In the genomic region with DNA sequence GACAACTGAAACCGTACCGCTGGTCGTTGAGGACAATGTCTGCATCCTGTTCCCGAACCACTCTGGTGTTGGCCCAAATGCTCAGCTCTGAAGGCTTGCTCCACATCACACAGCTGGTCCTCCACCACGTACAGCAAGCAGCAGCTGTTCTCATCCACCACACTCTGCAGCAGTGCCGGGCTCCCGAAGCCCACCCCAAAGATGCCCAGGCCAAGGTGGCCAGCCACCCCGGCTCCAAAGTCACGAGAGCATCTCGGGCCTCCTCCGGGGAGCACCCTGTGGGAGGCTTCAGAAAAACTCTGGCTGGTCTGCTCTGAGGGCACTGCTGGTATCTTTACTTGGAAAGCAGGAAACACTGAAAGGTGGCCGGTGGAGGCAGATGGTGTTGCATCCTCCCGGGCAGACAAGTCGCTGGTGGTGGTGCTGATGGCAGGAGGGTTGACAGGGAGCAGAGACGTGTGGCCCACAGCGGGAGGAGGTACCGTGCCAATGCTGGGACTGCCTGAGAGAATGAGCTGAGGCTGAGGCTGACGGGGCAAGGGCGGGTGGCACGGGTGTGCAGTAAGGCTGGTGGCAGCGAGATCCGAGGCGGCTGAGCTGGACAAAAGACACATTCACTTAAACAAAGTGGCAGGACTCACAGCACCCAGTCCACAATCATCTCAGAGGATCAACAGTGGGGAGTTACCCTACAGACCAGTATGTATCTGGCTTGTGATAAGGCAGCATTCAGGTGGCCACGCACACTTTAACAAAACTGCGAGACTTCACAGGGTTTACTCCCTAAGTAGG, we compare ENCODE assay signal across 13 cellular contexts. TPM values are rescaled to one million over a fixed set of nuclear protein-coding genes. Genes with fewer than 3 reads are reported as not detected.
A peak's percentile ranks its signal among the peaks of the same experiment; 100 is the strongest.
DNase-seq lines count a peak whose midpoint lies in the region; ATAC-seq, FAIRE-seq and TF ChIP-seq lines count a peak whose summit lies in the region.
"Had no signal": no experiment of that assay in that cellular context is flagged by ENCODE, and none has a peak within 500 bp of the region (broad histone marks: within the 10 kb centered on the region; RNA-seq: fewer than 3 reads in every experiment).

No MANE protein-coding gene starts in this region.

- DNase-seq in CD4-positive, alpha-beta T cell, result no peak
- DNase-seq in PC-3, result no peak
- no peak for DNase-seq in H1 (ENCODE audit: low read depth in 1 of 2, low spot score in 2 of 2)
- DNase-seq in natural killer cell treated with Interleukin-12 subunit alpha and Interleukin-12 subunit beta and Interleukin-15 and Interleukin-18, amount 100 ng/mL, for 72 hours (ENCODE audit: low spot score), result no peak
- DNase-seq in DMS153 (lab: John Stamatoyannopoulos, UW), result no peak
- no peak for DNase-seq in ecto neural progenitor cell (ENCODE audit: low spot score)
- DNase-seq: effector CD8-positive, alpha-beta T cell; MV-4-11; T1000 had no signal

- no peak overlapping the region; the same call in 1 of the 2 replicates for H4K8ac ChIP-seq in H1 (ENCODE audit: extremely low read depth, insufficient read depth, low read length)

- POLR2A ChIA-PET in CD4-positive, alpha-beta T cell (lab: Charles Lee), result no interaction called here
- POLR2A ChIA-PET in PC-3 (lab: Charles Lee; ENCODE audit: unreplicated experiment), result no interaction called here
- POLR2A ChIA-PET in H1 (lab: Charles Lee; ENCODE audit: partially characterized antibody), result interaction anchor here (0.8 to 2.6 kb wide), 8 partner anchors 10 to 1516 kb away, joined by 3 to 12 read pairs (median 4); no protein-coding TSS in a partner anchor

- H3K4me1 ChIP-seq in PC-3 (ENCODE audit: insufficient read depth, low read length), result peaks cover 31% of the 10 kb centered on the region
- H3K4me1 ChIP-seq in H1 (replicated peaks in 1 of 4; ENCODE audit: control insufficient read depth in 3 of 4, insufficient read depth in 4 of 4, low read length in 3 of 4), result peaks cover 0 to 16% (median 13%) of the 10 kb centered on the region in 4 experiments; a peak in 6 of 7 replicates

- H3K27ac ChIP-seq in CD4-positive, alpha-beta T cell (ENCODE audit: low read depth, low read length), result no peak overlapping the region
- no peak overlapping the region for H3K27ac ChIP-seq in PC-3 (ENCODE audit: low read length)
- H3K27ac ChIP-seq in H1 (ENCODE audit: low read depth, low read length), result no peak overlapping the region

- H2AK5ac ChIP-seq in H1 (ENCODE audit: low read depth, low read length), result peak overlapping the region; percentile 3; the same call in 1 of the 2 replicates

- no peak overlapping the region for H4K5ac ChIP-seq in H1 (ENCODE audit: insufficient read length, low read depth, low read length)

- no peaks in the 10 kb centered on the region for H3K9me3 ChIP-seq in CD4-positive, alpha-beta T cell (ENCODE audit: control insufficient read depth, low read length)
- H3K9me3 ChIP-seq in PC-3 (ENCODE audit: low read length) (no peaks in the 10 kb centered on the region), H1 (ENCODE audit: insufficient read depth in 2 of 2, low read depth in 1 of 2, low read length in 1 of 2) (no peaks in the 10 kb centered on the region)

- peak overlapping the region; percentile 65 for H3K27ac Mint-ChIP-seq in CD4-positive, alpha-beta T cell
- H3K27ac Mint-ChIP-seq in natural killer cell treated with Interleukin-12 subunit alpha and Interleukin-12 subunit beta and Interleukin-15 and Interleukin-18, amount 100 ng/mL, for 72 hours, result peak overlapping the region; percentile 23 to 24

- no peaks in the 10 kb centered on the region for H3K27me3 ChIP-seq in CD4-positive, alpha-beta T cell (ENCODE audit: control insufficient read depth, insufficient read depth, low read length)
- H3K27me3 ChIP-seq in PC-3 (ENCODE audit: low read length), result peaks cover 11% of the 10 kb centered on the region
- no peaks in the 10 kb centered on the region; a peak in 3 of 7 replicates for H3K27me3 ChIP-seq in H1 (replicated peaks in 1 of 4; ENCODE audit: control insufficient read depth in 3 of 4, extremely low read depth in 1 of 4, insufficient read depth in 3 of 4, low read length in 3 of 4)

- H3K4ac ChIP-seq in H1 (replicated peaks; ENCODE audit: insufficient read length, low read depth, low read length), result no peak overlapping the region

- H3K14ac ChIP-seq in H1 (ENCODE audit: insufficient read length), result no peak overlapping the region

- 0 out of 2 replicates have a peak overlapping the region, but pooled peaks have one; percentile 61 for H2BK20ac ChIP-seq in H1 (ENCODE audit: low read length)

- no peak overlapping the region for H3K56ac ChIP-seq in H1 (replicated peaks; ENCODE audit: insufficient read length, low read depth, low read length)

- peak overlapping the region; percentile 97 for H2BK15ac ChIP-seq in H1 (ENCODE audit: low read length)

- H3K4me2 ChIP-seq in PC-3 (ENCODE audit: low read length) (peak overlapping the region; percentile 96), H1 (ENCODE audit: insufficient read depth in 1 of 2, low read depth in 2 of 2, low read length in 2 of 2) (peak overlapping the region; percentile 75 to 97)

- no peak for FAIRE-seq in H1 (lab: Jason Lieb, UNC)

- no peaks in the 10 kb centered on the region for H3K27me3 Mint-ChIP-seq in CD4-positive, alpha-beta T cell
- peaks cover 0 to under 1% of the 10 kb centered on the region in 2 donors for H3K27me3 Mint-ChIP-seq in natural killer cell treated with Interleukin-12 subunit alpha and Interleukin-12 subunit beta and Interleukin-15 and Interleukin-18, amount 100 ng/mL, for 72 hours

- H4K20me1 ChIP-seq in PC-3 (ENCODE audit: low read length) (peaks cover 22% of the 10 kb centered on the region; the same call in 1 of the 2 replicates), H1 (replicated peaks in 1 of 2; ENCODE audit: control insufficient read depth in 1 of 2, insufficient read depth in 2 of 2, low read length in 2 of 2) (peaks cover 8 to 37% of the 10 kb centered on the region in 2 experiments)

- no peaks in the 10 kb centered on the region for H3K9me2 ChIP-seq in PC-3 (replicated peaks; ENCODE audit: low read length)

- TF ChIP-seq EP300 in H1 (IDR thresholded peaks at IDR 0.05; ENCODE audit: borderline replicate concordance in 1 of 2, low read depth in 2 of 2, low read length in 2 of 2), result no peak

- peaks cover 41% of the 10 kb centered on the region for H3K79me2 ChIP-seq in PC-3 (ENCODE audit: low read length)
- H3K79me2 ChIP-seq in H1 (ENCODE audit: control insufficient read depth in 1 of 2, insufficient read depth in 2 of 2, low read length in 2 of 2), result peaks cover 0 to 31% of the 10 kb centered on the region in 2 experiments; a peak in 3 of 4 replicates

- H3K18ac ChIP-seq in H1 (ENCODE audit: extremely low read depth, low read length), result no peak overlapping the region; the same call in 1 of the 2 replicates

- H3K36me3 ChIP-seq in PC-3 (ENCODE audit: low read depth, low read length) (peaks cover 14% of the 10 kb centered on the region; the same call in 1 of the 2 replicates), H1 (ENCODE audit: control insufficient read depth in 2 of 4, insufficient read depth in 4 of 4, low read length in 3 of 4) (peaks cover 5 to 31% (median 19%) of the 10 kb centered on the region in 4 experiments)

- peaks cover 34% of the 10 kb centered on the region for H3K4me1 Mint-ChIP-seq in CD4-positive, alpha-beta T cell (ENCODE audit: low read depth)
- peaks cover 21% of the 10 kb centered on the region in 2 donors for H3K4me1 Mint-ChIP-seq in natural killer cell treated with Interleukin-12 subunit alpha and Interleukin-12 subunit beta and Interleukin-15 and Interleukin-18, amount 100 ng/mL, for 72 hours (ENCODE audit: low read depth in 2 of 2)

- no peak overlapping the region for H2BK120ac ChIP-seq in H1 (replicated peaks; ENCODE audit: low read depth, low read length)

- peaks cover 14% of the 10 kb centered on the region for H3K23me2 ChIP-seq in H1 (ENCODE audit: low read depth, low read length)

- ATAC-seq in CD4-positive, alpha-beta T cell (ENCODE audit: poor library complexity), result no peak
- peak; percentile 11 for ATAC-seq in PC-3
- ATAC-seq in natural killer cell treated with Interleukin-12 subunit alpha and Interleukin-12 subunit beta and Interleukin-15 and Interleukin-18, amount 100 ng/mL, for 72 hours, result no peak
- no peak for ATAC-seq in esophagus mucosa
- ATAC-seq in GM21360 (IDR thresholded peaks at IDR 0.05; ENCODE audit: unreplicated experiment), result no peak
- ATAC-seq: HCT116 had no signal

- no peaks in the 10 kb centered on the region for H3F3A ChIP-seq in PC-3 (ENCODE audit: low read length, unreplicated experiment)

- CTCF ChIA-PET in CD4-positive, alpha-beta T cell (lab: Charles Lee), result no interaction called here
- CTCF ChIA-PET in PC-3 (lab: Charles Lee) (no interaction called here), H1 (lab: Charles Lee; ENCODE audit: partially characterized antibody) (interaction anchor here (0.7 to 1.7 kb wide), 4 partner anchors 18 to 255 kb away, joined by 3 to 5 read pairs (median 4); no protein-coding TSS in a partner anchor)

- peak overlapping the region; percentile 87 for H3K4me3 ChIP-seq in PC-3 (ENCODE audit: low read length)
- H3K4me3 ChIP-seq in H1 (ENCODE audit: extremely low read depth in 1 of 4, insufficient read depth in 2 of 4, low read depth in 3 of 4, low read length in 4 of 4), result peak overlapping the region; percentile 75 to 87 (median 82)

- H2BK5ac ChIP-seq in H1 (ENCODE audit: low read depth, low read length), result peak overlapping the region; percentile 24

- intact Hi-C loops in CD4-positive, alpha-beta T cell (cut with DNase I, micrococcal nuclease), result loop anchor here in 1 of 2 experiments (2.0 kb wide), 2 partner anchors 27 to 97 kb away; a partner anchor contains a TSS
- intact Hi-C loops in PC-3 (cut with micrococcal nuclease), result loop anchor here (2.0 kb wide), 1 partner anchor 51 kb away; a partner anchor contains a TSS

- peak overlapping the region; percentile 4 for H4K91ac ChIP-seq in H1 (replicated peaks; ENCODE audit: insufficient read length, low read length)

- H3K4me3 Mint-ChIP-seq in CD4-positive, alpha-beta T cell, result peak overlapping the region; percentile 79
- peak overlapping the region; percentile 80 for H3K4me3 Mint-ChIP-seq in natural killer cell treated with Interleukin-12 subunit alpha and Interleukin-12 subunit beta and Interleukin-15 and Interleukin-18, amount 100 ng/mL, for 72 hours

- no peak overlapping the region for H3K23ac ChIP-seq in H1 (ENCODE audit: insufficient read length)

- peak overlapping the region; percentile 62; the same call in 1 of the 2 replicates for H2BK12ac ChIP-seq in H1 (ENCODE audit: low read depth, low read length)

- peaks cover 27% of the 10 kb centered on the region for H3K36me3 Mint-ChIP-seq in CD4-positive, alpha-beta T cell (ENCODE audit: low read depth)
- H3K36me3 Mint-ChIP-seq in natural killer cell treated with Interleukin-12 subunit alpha and Interleukin-12 subunit beta and Interleukin-15 and Interleukin-18, amount 100 ng/mL, for 72 hours, result no peaks in the 10 kb centered on the region

- 85% methylated on average over 24 of the region's 25 CpGs; no CpG with 5 or more reads in 1 of the 2 experiments for WGBS in H1 (ENCODE audit: extremely low coverage in 1 of 2, insufficient coverage in 1 of 2, insufficient read length in 1 of 2, insufficient replicate concordance in 2 of 2, low coverage in 1 of 2, low lambda C conversion rate in 2 of 2, missing lambda C conversion rate in 1 of 2), 2 experiments

- H2AFZ ChIP-seq in PC-3 (ENCODE audit: low read length) (peak overlapping the region; percentile 76), H1 (ENCODE audit: low read length) (no peak overlapping the region)

- no peak for TF ChIP-seq CTCF in CD4-positive, alpha-beta T cell (IDR thresholded peaks at IDR 0.05)
- TF ChIP-seq CTCF in PC-3 (conservative IDR thresholded peaks at IDR 0.05; ENCODE audit: low read depth, low read length), result no peak
- no peak for TF ChIP-seq CTCF in H1 (IDR thresholded peaks at IDR 0.05; ENCODE audit: control extremely low read depth in 1 of 3, insufficient read depth in 1 of 3, low read depth in 1 of 3, low read length in 3 of 3)

- no peaks in the 10 kb centered on the region for H3K9me3 Mint-ChIP-seq in CD4-positive, alpha-beta T cell
- H3K9me3 Mint-ChIP-seq in natural killer cell treated with Interleukin-12 subunit alpha and Interleukin-12 subunit beta and Interleukin-15 and Interleukin-18, amount 100 ng/mL, for 72 hours, result no peaks in the 10 kb centered on the region

- no peak for TF ChIP-seq RAD21 in H1 (IDR thresholded peaks at IDR 0.05 in 1 of 2, conservative IDR thresholded peaks at IDR 0.05 in 1 of 2; ENCODE audit: low read depth in 2 of 2, low read length in 2 of 2)

- H3K79me1 ChIP-seq in H1 (ENCODE audit: low read depth, low read length), result peaks cover 23% of the 10 kb centered on the region

- TSS peak; percentile 36 for BruUV-seq in PC-3 (replicated peaks; lab: Mats Ljungman, UMichigan)

- H3K9ac ChIP-seq in PC-3 (ENCODE audit: low read length) (no peak overlapping the region; the same call in 1 of the 2 replicates), H1 (replicated peaks in 1 of 4; ENCODE audit: extremely low read depth in 1 of 4, low read depth in 3 of 4, low read length in 3 of 4) (peak overlapping the region in 2 of 4 experiments; percentile 44 to 61; a peak in 4 of 7 replicates)

- TF ChIP-seq POLR2A in H1 (IDR thresholded peaks at IDR 0.05; ENCODE audit: control extremely low read depth in 1 of 2, low read depth in 2 of 2, low read length in 2 of 2), result no peak

RNA-seq across cellular contexts. Expression of a gene that starts 6.5 kb away (rescaled TPM):
- not detected for total RNA-seq in CD4-positive, alpha-beta T cell
- total RNA-seq in PC-3 (2014; rRNA removed), result not detected in 2 replicates
- total RNA-seq in H1 (2021; fragmentation: NEBNext Ultra II Directional; extraction: Animal tissue kit (Norgen Biotek cat#: 25700)), result not detected in 2 replicates
- polyA plus RNA-seq in H1 (2011; rRNA removed), result 0.15 and 0.17 TPM in 2 replicates
- polyA plus RNA-seq in H1 (2011; cell fraction: cytosol; rRNA removed), result 0.12 TPM
- polyA plus RNA-seq in H1 (2011; cell fraction: nucleus; rRNA removed), result 0.26 TPM
- 0.08 to 0.36 TPM (median 0.20 TPM) in 4 replicates for polyA plus RNA-seq in H1 (2012, experiment 1 of 2)
- not detected for polyA plus RNA-seq in H1 (2012, experiment 2 of 2)
- polyA plus RNA-seq in H1 (2013, experiment 1 of 2), result 0.04 TPM
- polyA plus RNA-seq in H1 (2013, experiment 2 of 2), result 0.06 TPM
- 0.12 and 0.25 TPM in 2 replicates for polyA minus RNA-seq in H1 (2011; rRNA and poly(A)+ RNA removed)
- not detected for polyA minus RNA-seq in H1 (2011; cell fraction: cytosol; rRNA and poly(A)+ RNA removed)
- 0.20 TPM for polyA minus RNA-seq in H1 (2011; cell fraction: nucleus; rRNA and poly(A)+ RNA removed)
- not detected for total RNA-seq in natural killer cell treated with Interleukin-12 subunit alpha and Interleukin-12 subunit beta and Interleukin-15 and Interleukin-18, amount 100 ng/mL, for 72 hours
- total RNA-seq in esophagus mucosa, result not detected
- total RNA-seq: pulmonary artery endothelial cell had no signal

RNA-seq across cellular contexts. Expression of a gene that starts 26.8 kb away (rescaled TPM):
- 1 to 10 TPM; 1.8 to 2.6 TPM for total RNA-seq in CD4-positive, alpha-beta T cell
- 10.8 and 14.3 TPM in 2 replicates for total RNA-seq in PC-3 (2014; rRNA removed)
- 6.1 and 7.7 TPM in 2 replicates for total RNA-seq in H1 (2021; fragmentation: NEBNext Ultra II Directional; extraction: Animal tissue kit (Norgen Biotek cat#: 25700))
- polyA plus RNA-seq in H1 (2011; rRNA removed), result 9.7 and 12.1 TPM in 2 replicates
- polyA plus RNA-seq in H1 (2011; cell fraction: cytosol; rRNA removed), result 6.3 TPM
- polyA plus RNA-seq in H1 (2011; cell fraction: nucleus; rRNA removed), result 4.4 TPM
- 2.5 to 6.1 TPM (median 4.8 TPM) in 3 of 4 replicates, not detected in the other for polyA plus RNA-seq in H1 (2012, experiment 1 of 2)
- polyA plus RNA-seq in H1 (2012, experiment 2 of 2), result 8.5 TPM
- polyA plus RNA-seq in H1 (2013, experiment 1 of 2), result 4.4 TPM
- 4.2 TPM for polyA plus RNA-seq in H1 (2013, experiment 2 of 2)
- 0.60 TPM in 1 of 2 replicates, not detected in the other for polyA minus RNA-seq in H1 (2011; rRNA and poly(A)+ RNA removed)
- polyA minus RNA-seq in H1 (2011; cell fraction: cytosol; rRNA and poly(A)+ RNA removed), result 18.3 TPM
- polyA minus RNA-seq in H1 (2011; cell fraction: nucleus; rRNA and poly(A)+ RNA removed), result 9.5 TPM
- not detected for total RNA-seq in natural killer cell treated with Interleukin-12 subunit alpha and Interleukin-12 subunit beta and Interleukin-15 and Interleukin-18, amount 100 ng/mL, for 72 hours
- total RNA-seq in esophagus mucosa, result 1.5 TPM

RNA-seq across cellular contexts. Expression of a gene that starts 50.5 kb away (rescaled TPM):
- total RNA-seq in CD4-positive, alpha-beta T cell, result 10 to 100 TPM; 30.1 to 32.0 TPM
- total RNA-seq in PC-3 (2014; rRNA removed) (77.4 and 102 TPM in 2 replicates), esophagus mucosa (38.6 TPM)
- total RNA-seq in H1 (2021; fragmentation: NEBNext Ultra II Directional; extraction: Animal tissue kit (Norgen Biotek cat#: 25700)), result 82.4 and 82.5 TPM in 2 replicates
- 38.3 and 47.1 TPM in 2 replicates for polyA plus RNA-seq in H1 (2011; rRNA removed)
- polyA plus RNA-seq in H1 (2011; cell fraction: cytosol; rRNA removed), result 43.1 TPM
- 36.4 TPM for polyA plus RNA-seq in H1 (2011; cell fraction: nucleus; rRNA removed)
- 46.2 to 49.1 TPM (median 47.6 TPM) in 4 replicates for polyA plus RNA-seq in H1 (2012, experiment 1 of 2)
- polyA plus RNA-seq in H1 (2012, experiment 2 of 2), result 29.4 TPM
- 33.3 TPM for polyA plus RNA-seq in H1 (2013, experiment 1 of 2)
- polyA plus RNA-seq in H1 (2013, experiment 2 of 2), result 31.7 TPM
- 15.4 and 15.8 TPM in 2 replicates for polyA minus RNA-seq in H1 (2011; rRNA and poly(A)+ RNA removed)
- polyA minus RNA-seq in H1 (2011; cell fraction: cytosol; rRNA and poly(A)+ RNA removed), result 27.0 TPM
- polyA minus RNA-seq in H1 (2011; cell fraction: nucleus; rRNA and poly(A)+ RNA removed), result 21.5 TPM
- 10 to 100 TPM; 46.4 to 54.1 TPM for total RNA-seq in natural killer cell treated with Interleukin-12 subunit alpha and Interleukin-12 subunit beta and Interleukin-15 and Interleukin-18, amount 100 ng/mL, for 72 hours
